Comparison of ENCODE assay signal across 17 cellular contexts in genomic region chr5:163695817-163696216, GRCh38.
DNase-seq lines count a peak whose midpoint lies in the region; ATAC-seq and TF ChIP-seq lines count a peak whose summit lies in the region.
"Had no signal": no experiment of that assay in that cellular context is flagged by ENCODE, and none has a peak within 500 bp of the region (broad histone marks: within the 10 kb centered on the region; RNA-seq: fewer than 3 reads in every experiment).

No MANE protein-coding gene starts in this region.

- H3K27me3 ChIP-seq in osteoblast (ENCODE audit: insufficient read depth, low read length) = no peaks in the 10 kb centered on the region
- peaks cover 60% of the 10 kb centered on the region for H3K27me3 ChIP-seq in A673 (replicated peaks; ENCODE audit: insufficient read depth, low read depth, low read length, poor library complexity)
- H3K27me3 ChIP-seq in left lung = no peaks in the 10 kb centered on the region
- H3K27me3 ChIP-seq: gastroesophageal sphincter, thyroid gland had no signal

- TF ChIP-seq CTCF in osteoblast (IDR thresholded peaks at IDR 0.05; ENCODE audit: extremely low read depth, low read depth, low read length) (no peak), A673 (conservative IDR thresholded peaks at IDR 0.05; ENCODE audit: low read depth, low read length) (no peak), left lung (IDR thresholded peaks at IDR 0.05) (no peak)

- H3K9me3 ChIP-seq in osteoblast (ENCODE audit: low read depth, low read length) = no peaks in the 10 kb centered on the region
- no peaks in the 10 kb centered on the region for H3K9me3 ChIP-seq in A673 (ENCODE audit: low read depth, low read length, poor library complexity, severe bottlenecking)
- H3K9me3 ChIP-seq in left lung = no peaks in the 10 kb centered on the region
- H3K9me3 ChIP-seq: gastroesophageal sphincter, thyroid gland had no signal

- ATAC-seq in GM19023 (IDR thresholded peaks at IDR 0.05; ENCODE audit: unreplicated experiment) (peak; percentile 16), HG03060 (IDR thresholded peaks at IDR 0.05; ENCODE audit: low read depth, unreplicated experiment) (peak; percentile 6), SK-N-SH treated with all-trans-retinoic acid at 6 μM for 48 hours (peak; percentile 41), left lung (no peak)
- ATAC-seq: CD8-positive, alpha-beta T cell; gastroesophageal sphincter had no signal

- BruUV-seq in A673 (replicated peaks; lab: Mats Ljungman, UMichigan) = no TSS peak

- H3K4me2 ChIP-seq in osteoblast (ENCODE audit: insufficient read depth, low read length) = peak overlapping the region; percentile 44

- intact Hi-C loops in A673 (cut with micrococcal nuclease; ENCODE audit: unreplicated experiment) (loop anchor here (1.0 to 10.0 kb wide), 2 partner anchors 309 to 808 kb away; no protein-coding TSS in a partner anchor), left lung (cut with DNase I) (loop anchor here in 1 of 2 donors (5.0 kb wide), 1 partner anchor 806 kb away; no protein-coding TSS in a partner anchor)

- H3K4me1 ChIP-seq in osteoblast (ENCODE audit: insufficient read depth, low read length) = peaks cover 7% of the 10 kb centered on the region
- no peaks in the 10 kb centered on the region for H3K4me1 ChIP-seq in A673 (ENCODE audit: insufficient read depth, low read length, poor library complexity, severe bottlenecking)
- no peaks in the 10 kb centered on the region for H3K4me1 ChIP-seq in left lung
- H3K4me1 ChIP-seq: gastroesophageal sphincter, thyroid gland had no signal

- no peaks in the 10 kb centered on the region for H4K20me1 ChIP-seq in osteoblast (ENCODE audit: insufficient read depth, low read length)

- peak overlapping the region; percentile 64 for H2AFZ ChIP-seq in osteoblast (ENCODE audit: low read length)

- CTCF ChIA-PET in A673 (lab: Charles Lee) = no interaction called here

- no peaks in the 10 kb centered on the region for H3K79me2 ChIP-seq in osteoblast (ENCODE audit: insufficient read depth, low read length)

- H3K4me3 ChIP-seq in osteoblast (ENCODE audit: insufficient read depth, low read length) (no peak overlapping the region), A673 (ENCODE audit: low read depth, low read length, poor library complexity, severe bottlenecking) (no peak overlapping the region), left lung (no peak overlapping the region)
- H3K4me3 ChIP-seq: gastroesophageal sphincter, thyroid gland had no signal

- POLR2A ChIA-PET in A673 (lab: Charles Lee; ENCODE audit: low non-redundant PET) = no interaction called here

- H3K27ac ChIP-seq in osteoblast (ENCODE audit: low read depth, low read length) = no peak overlapping the region
- H3K27ac ChIP-seq in A673 (ENCODE audit: low read depth, low read length, poor library complexity, severe bottlenecking) = no peak overlapping the region
- no peak overlapping the region for H3K27ac ChIP-seq in left lung
- H3K27ac ChIP-seq: gastroesophageal sphincter, thyroid gland had no signal

- DNase-seq in osteoblast (ENCODE audit: insufficient read length, low spot score, missing footprints) = no peak
- no peak for DNase-seq in activated CD4-positive, alpha-beta T cell treated with anti-CD3 and anti-CD28 coated beads for 1 hour
- DNase-seq in A673 (ENCODE audit: low spot score) = no peak
- DNase-seq in NAMALWA (ENCODE audit: low spot score) = no peak
- no peak for DNase-seq in left lung
- DNase-seq: activated CD8-positive, alpha-beta memory T cell treated with anti-CD3 and anti-CD28 coated beads, Interleukin-2, amount 50 U/mL, for 4 hours; activated naive CD8-positive, alpha-beta T cell treated with anti-CD3 and anti-CD28 coated beads, Interleukin-2, amount 10 ng/mL, durations not matched to agents 7 days and 5 days; CD8-positive, alpha-beta T cell; effector CD8-positive, alpha-beta T cell; naive thymus-derived CD4-positive, alpha-beta T cell; stimulated activated CD4-positive, alpha-beta T cell treated with anti-CD3 and anti-CD28 coated beads, Interleukin-2, amount 100 ng/mL, for 24 hours; stimulated activated naive CD4-positive, alpha-beta T cell treated with Interleukin-2 at 50 U/mL for 16 hours had no signal

- H3K36me3 ChIP-seq in osteoblast (ENCODE audit: insufficient read depth, low read length) = no peaks in the 10 kb centered on the region
- H3K36me3 ChIP-seq in A673 (ENCODE audit: insufficient read depth, low read length, poor library complexity, severe bottlenecking) = no peaks in the 10 kb centered on the region
- H3K36me3 ChIP-seq in left lung = no peaks in the 10 kb centered on the region
- H3K36me3 ChIP-seq: gastroesophageal sphincter, thyroid gland had no signal

TF ChIP-seq in SK-N-SH treated with all-trans-retinoic acid at 6 μM for 48 hours, 23 proteins besides CTCF, POLR2A, EP300 and RAD21:
- no peak for TF ChIP-seq CSDC2 (CRISPR knock-in tag; IDR thresholded peaks at IDR 0.05)
- no peak for TF ChIP-seq ZNF565 (CRISPR knock-in tag; conservative IDR thresholded peaks at IDR 0.05; ENCODE audit: low read depth)
- TF ChIP-seq ZC3H10 (CRISPR knock-in tag; IDR thresholded peaks at IDR 0.05) = no peak
- TF ChIP-seq PPARA (CRISPR knock-in tag; IDR thresholded peaks at IDR 0.05; ENCODE audit: borderline replicate concordance) = no peak
- TF ChIP-seq TSHZ2 (CRISPR knock-in tag; IDR thresholded peaks at IDR 0.05) = no peak
- no peak for TF ChIP-seq ESRRG (CRISPR knock-in tag; IDR thresholded peaks at IDR 0.05)
- TF ChIP-seq SNAI2 (CRISPR knock-in tag; IDR thresholded peaks at IDR 0.05) = no peak
- no peak for TF ChIP-seq BACH2 (CRISPR knock-in tag; IDR thresholded peaks at IDR 0.05; ENCODE audit: borderline replicate concordance)
- TF ChIP-seq, protein P1, sequence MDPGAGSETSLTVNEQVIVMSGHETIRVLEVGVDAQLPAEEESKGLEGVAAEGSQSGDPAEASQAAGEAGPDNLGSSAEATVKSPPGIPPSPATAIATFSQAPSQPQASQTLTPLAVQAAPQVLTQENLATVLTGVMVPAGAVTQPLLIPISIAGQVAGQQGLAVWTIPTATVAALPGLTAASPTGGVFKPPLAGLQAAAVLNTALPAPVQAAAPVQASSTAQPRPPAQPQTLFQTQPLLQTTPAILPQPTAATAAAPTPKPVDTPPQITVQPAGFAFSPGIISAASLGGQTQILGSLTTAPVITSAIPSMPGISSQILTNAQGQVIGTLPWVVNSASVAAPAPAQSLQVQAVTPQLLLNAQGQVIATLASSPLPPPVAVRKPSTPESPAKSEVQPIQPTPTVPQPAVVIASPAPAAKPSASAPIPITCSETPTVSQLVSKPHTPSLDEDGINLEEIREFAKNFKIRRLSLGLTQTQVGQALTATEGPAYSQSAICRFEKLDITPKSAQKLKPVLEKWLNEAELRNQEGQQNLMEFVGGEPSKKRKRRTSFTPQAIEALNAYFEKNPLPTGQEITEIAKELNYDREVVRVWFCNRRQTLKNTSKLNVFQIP (CRISPR knock-in tag; IDR thresholded peaks at IDR 0.05; ENCODE audit: borderline replicate concordance, low read depth) = no peak
- no peak for TF ChIP-seq CSRNP3 (CRISPR knock-in tag; IDR thresholded peaks at IDR 0.05)
- no peak for TF ChIP-seq GLIS3 (CRISPR knock-in tag; IDR thresholded peaks at IDR 0.05)
- TF ChIP-seq ARNTL (CRISPR knock-in tag; IDR thresholded peaks at IDR 0.05; ENCODE audit: borderline replicate concordance, low read depth) = no peak
TF ChIP-seq in SK-N-SH treated with all-trans-retinoic acid at 6 μM for 48 hours: peak in this region for 0.
